9 cellular contexts compared by ENCODE assay signal in the genomic region with DNA sequence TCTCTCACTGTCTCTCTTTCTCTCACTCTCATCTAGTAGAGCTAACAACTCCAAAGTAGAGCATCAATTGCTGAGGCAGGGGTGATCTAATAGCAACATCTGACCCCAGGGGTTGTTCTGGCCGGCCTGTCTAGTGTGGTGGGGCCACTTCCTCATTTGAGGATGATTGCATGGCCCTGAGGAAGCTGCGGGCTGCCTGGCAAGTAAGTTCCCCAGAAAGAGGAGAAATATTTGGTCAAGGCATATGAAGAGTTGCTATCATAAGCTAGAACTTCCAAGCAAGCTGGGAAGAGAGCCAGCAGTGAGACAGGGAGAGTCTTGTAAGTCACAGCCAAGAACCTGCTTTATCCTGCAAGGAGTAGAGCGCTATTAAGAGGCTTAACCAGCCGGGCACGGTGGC. TPM values are rescaled to one million over a fixed set of nuclear protein-coding genes. Genes with fewer than 3 reads are reported as not detected.
A peak's percentile ranks its signal among the peaks of the same experiment; 100 is the strongest.
DNase-seq lines count a peak whose midpoint lies in the region; ATAC-seq and TF ChIP-seq lines count a peak whose summit lies in the region.
"Had no signal": no experiment of that assay in that cellular context is flagged by ENCODE, and none has a peak within 500 bp of the region (broad histone marks: within the 10 kb centered on the region; RNA-seq: fewer than 3 reads in every experiment).

No MANE protein-coding gene starts in this region.

- no peak overlapping the region for H4K5ac ChIP-seq in H9 (ENCODE audit: insufficient read length, low read depth, low read length)

- H3K4me3 ChIP-seq in right cardiac atrium (ENCODE audit: low read length) = no peak overlapping the region
- H3K4me3 ChIP-seq: SJSA1 had no signal

- no peak overlapping the region for H3K4me3 Mint-ChIP-seq in activated naive CD8-positive, alpha-beta T cell treated with anti-CD3 and anti-CD28 coated beads, Interleukin-2, amount 50 U/mL, for 24 hours
- H3K4me3 Mint-ChIP-seq in activated naive CD8-positive, alpha-beta T cell treated with anti-CD3 and anti-CD28 coated beads for 36 hours = no peak overlapping the region
- H3K4me3 Mint-ChIP-seq in mesothelial cell of epicardium (no peak overlapping the region), H9 (no peak overlapping the region)

- H2BK5ac ChIP-seq in H9 (ENCODE audit: insufficient read length, low read length) = no peak overlapping the region

- no peaks in the 10 kb centered on the region for H3K9me3 ChIP-seq in right cardiac atrium (ENCODE audit: control insufficient read depth, low read length)
- H3K9me3 ChIP-seq in H9 (ENCODE audit: control insufficient read depth, low read depth, low read length) = no peaks in the 10 kb centered on the region
- H3K9me3 ChIP-seq: SJSA1 had no signal

- H3K4me1 ChIP-seq in right cardiac atrium (ENCODE audit: control insufficient read depth, insufficient read depth, low read length) = peaks cover 2% of the 10 kb centered on the region
- no peaks in the 10 kb centered on the region for H3K4me1 ChIP-seq in H9 (ENCODE audit: insufficient read depth, low read length)
- H3K4me1 ChIP-seq: SJSA1 had no signal

- no peak overlapping the region for H2BK120ac ChIP-seq in H9 (ENCODE audit: low read depth, low read length, poor library complexity, severe bottlenecking)

- intact Hi-C loops in right cardiac atrium (cut with DNase I) = no loop called here

- no peaks in the 10 kb centered on the region for H3K9me3 Mint-ChIP-seq in activated naive CD8-positive, alpha-beta T cell treated with anti-CD3 and anti-CD28 coated beads, Interleukin-2, amount 50 U/mL, for 24 hours
- H3K9me3 Mint-ChIP-seq in activated naive CD8-positive, alpha-beta T cell treated with anti-CD3 and anti-CD28 coated beads for 36 hours = no peaks in the 10 kb centered on the region
- H3K9me3 Mint-ChIP-seq in mesothelial cell of epicardium = no peaks in the 10 kb centered on the region
- no peaks in the 10 kb centered on the region for H3K9me3 Mint-ChIP-seq in H9

- H2BK12ac ChIP-seq in H9 (ENCODE audit: insufficient read length, low read depth, low read length) = no peak overlapping the region

- H3K79me1 ChIP-seq in H9 (ENCODE audit: insufficient read depth, low read depth, low read length, poor library complexity, severe bottlenecking) = no peaks in the 10 kb centered on the region

- H2BK15ac ChIP-seq in H9 (ENCODE audit: low read depth, low read length) = no peak overlapping the region

- no peak overlapping the region for H3K18ac ChIP-seq in H9 (ENCODE audit: insufficient read length, low read depth, low read length)

- H3K27me3 Mint-ChIP-seq in activated naive CD8-positive, alpha-beta T cell treated with anti-CD3 and anti-CD28 coated beads, Interleukin-2, amount 50 U/mL, for 24 hours = no peaks in the 10 kb centered on the region
- H3K27me3 Mint-ChIP-seq in activated naive CD8-positive, alpha-beta T cell treated with anti-CD3 and anti-CD28 coated beads for 36 hours = peaks cover 4% of the 10 kb centered on the region
- H3K27me3 Mint-ChIP-seq in mesothelial cell of epicardium (ENCODE audit: low read depth) = no peaks in the 10 kb centered on the region
- no peaks in the 10 kb centered on the region for H3K27me3 Mint-ChIP-seq in H9 (ENCODE audit: low read depth)

- H3K56ac ChIP-seq in H9 (ENCODE audit: insufficient read length, low read depth, low read length) = no peak overlapping the region

- no peak overlapping the region for H2BK20ac ChIP-seq in H9 (ENCODE audit: low read depth, low read length, poor library complexity, severe bottlenecking)

- no peak overlapping the region for H3K23ac ChIP-seq in H9 (ENCODE audit: insufficient read length, low read depth, low read length)

- H3T11ph ChIP-seq in H9 (ENCODE audit: low read length) = no peak overlapping the region

- H3K14ac ChIP-seq in H9 (ENCODE audit: insufficient read depth, low read length) = no peak overlapping the region

- no peak overlapping the region for H2AK5ac ChIP-seq in H9 (ENCODE audit: insufficient read length, low read length)

- no peak overlapping the region for H3K9ac ChIP-seq in H9 (ENCODE audit: extremely low read depth, insufficient read length, low read length)

- DNase-seq in activated naive CD8-positive, alpha-beta T cell treated with anti-CD3 and anti-CD28 coated beads, Interleukin-2, amount 50 U/mL, for 24 hours = peak; percentile 6
- no peak for DNase-seq in activated naive CD8-positive, alpha-beta T cell treated with anti-CD3 and anti-CD28 coated beads for 36 hours
- peak; percentile 89 for DNase-seq in OCI-M1 (lab: John Stamatoyannopoulos, UW)
- DNase-seq in right cardiac atrium = peak; percentile 46 to 75 (median 70)
- no peak for DNase-seq in mesothelial cell of epicardium (ENCODE audit: low spot score in 2 of 2, unreplicated experiment in 2 of 2)
- DNase-seq in activated CD8-positive, alpha-beta memory T cell treated with anti-CD3 and anti-CD28 coated beads, Interleukin-2, amount 50 U/mL, for 4 hours = no peak
- no peak for DNase-seq in H9

- 74% methylated on average over 5 of the region's 5 CpGs for WGBS in right cardiac atrium
- WGBS in H9 (ENCODE audit: extremely low coverage, insufficient read length, low lambda C conversion rate) = no CpG with 5 or more reads among the region's 5 CpGs

- H3K79me2 ChIP-seq in H9 (ENCODE audit: insufficient read depth, low read length) = no peaks in the 10 kb centered on the region

- no peak overlapping the region for H2AFZ ChIP-seq in H9 (ENCODE audit: low read length)

- TF ChIP-seq CTCF in mesothelial cell of epicardium (IDR thresholded peaks at IDR 0.05; ENCODE audit: unreplicated experiment) = no peak
- TF ChIP-seq CTCF in H9 (conservative IDR thresholded peaks at IDR 0.05) = no peak

- no peak overlapping the region for H3K4ac ChIP-seq in H9 (ENCODE audit: low read depth, low read length)

- H3K23me2 ChIP-seq in H9 (ENCODE audit: insufficient read length, low read depth, low read length, poor library complexity, severe bottlenecking) = no peaks in the 10 kb centered on the region

- H3K27ac Mint-ChIP-seq in activated naive CD8-positive, alpha-beta T cell treated with anti-CD3 and anti-CD28 coated beads, Interleukin-2, amount 50 U/mL, for 24 hours = no peak overlapping the region
- no peak overlapping the region for H3K27ac Mint-ChIP-seq in activated naive CD8-positive, alpha-beta T cell treated with anti-CD3 and anti-CD28 coated beads for 36 hours
- H3K27ac Mint-ChIP-seq in mesothelial cell of epicardium = no peak overlapping the region
- H3K27ac Mint-ChIP-seq in H9 = peak overlapping the region in 1 of 3 experiments; percentile 87; a peak in 1 of 7 replicates

- H4K8ac ChIP-seq in H9 (replicated peaks; ENCODE audit: insufficient read length, low read depth, low read length) = no peak overlapping the region

- H3K27ac ChIP-seq in right cardiac atrium (ENCODE audit: low read length) = no peak overlapping the region
- H3K27ac ChIP-seq in H9 (ENCODE audit: insufficient read length, low read depth, low read length) = no peak overlapping the region
- H3K27ac ChIP-seq: SJSA1 had no signal

- no peaks in the 10 kb centered on the region for H4K20me1 ChIP-seq in H9 (ENCODE audit: control insufficient read depth, insufficient read depth, insufficient read length)

- H3K27me3 ChIP-seq in right cardiac atrium (ENCODE audit: control insufficient read depth, insufficient read depth) (no peaks in the 10 kb centered on the region), H9 (ENCODE audit: insufficient read depth, low read length) (no peaks in the 10 kb centered on the region)

- no peak overlapping the region for H4K91ac ChIP-seq in H9 (ENCODE audit: insufficient read length, low read depth, low read length)

- no peak for ATAC-seq in activated naive CD8-positive, alpha-beta T cell treated with anti-CD3 and anti-CD28 coated beads, Interleukin-2, amount 50 U/mL, for 24 hours
- ATAC-seq in right cardiac atrium (peak; percentile 67 to 79), GM21526 (IDR thresholded peaks at IDR 0.05; ENCODE audit: low FRiP score, unreplicated experiment) (no peak)

- peaks cover 10% of the 10 kb centered on the region for H3K4me1 Mint-ChIP-seq in activated naive CD8-positive, alpha-beta T cell treated with anti-CD3 and anti-CD28 coated beads, Interleukin-2, amount 50 U/mL, for 24 hours
- peaks cover 9% of the 10 kb centered on the region for H3K4me1 Mint-ChIP-seq in activated naive CD8-positive, alpha-beta T cell treated with anti-CD3 and anti-CD28 coated beads for 36 hours
- peaks cover 8% of the 10 kb centered on the region for H3K4me1 Mint-ChIP-seq in mesothelial cell of epicardium
- no peaks in the 10 kb centered on the region for H3K4me1 Mint-ChIP-seq in H9

- no peak overlapping the region for H3K4me2 ChIP-seq in H9 (ENCODE audit: insufficient read depth, insufficient read length, low read length)

- H3K36me3 Mint-ChIP-seq in activated naive CD8-positive, alpha-beta T cell treated with anti-CD3 and anti-CD28 coated beads, Interleukin-2, amount 50 U/mL, for 24 hours (ENCODE audit: low read depth) = no peaks in the 10 kb centered on the region
- H3K36me3 Mint-ChIP-seq in activated naive CD8-positive, alpha-beta T cell treated with anti-CD3 and anti-CD28 coated beads for 36 hours = no peaks in the 10 kb centered on the region
- H3K36me3 Mint-ChIP-seq in mesothelial cell of epicardium (peaks cover 41% of the 10 kb centered on the region), H9 (ENCODE audit: insufficient read depth in 1 of 3, low read depth in 3 of 3) (peaks cover 0 to 8% (median 0%) of the 10 kb centered on the region in 3 experiments; a peak in 4 of 7 replicates)

RNA-seq across cellular contexts. Expression of gene TMEM87B, which starts 50.8 kb away (rescaled TPM):
- 10 to 100 TPM; 13.3 to 16.9 TPM for total RNA-seq in activated naive CD8-positive, alpha-beta T cell treated with anti-CD3 and anti-CD28 coated beads for 36 hours
- total RNA-seq in right cardiac atrium = 10 to 100 TPM in 1 of 4 donors, 1 to 10 TPM in 3; 7.2 to 10.8 (median 9.7) TPM
- 4.4 TPM for polyA plus RNA-seq in right cardiac atrium
- total RNA-seq in mesothelial cell of epicardium = 19.4 to 22.8 TPM (median 20.0 TPM) in 3 replicates
- total RNA-seq in H9 (2021) = 10.0 and 10.5 TPM in 2 replicates

Comparison
In these comparisons a context has a peak if more than half of its experiments do, and no peak if none do; other contexts are left out.
1. DNase-seq: peak in activated naive CD8-positive, alpha-beta T cell treated with anti-CD3 and anti-CD28 coated beads, Interleukin-2, amount 50 U/mL, for 24 hours (single experiment), OCI-M1 (single experiment) and right cardiac atrium (3 of 3); none in activated naive CD8-positive, alpha-beta T cell treated with anti-CD3 and anti-CD28 coated beads for 36 hours (single experiment), mesothelial cell of epicardium (0 of 2), activated CD8-positive, alpha-beta memory T cell treated with anti-CD3 and anti-CD28 coated beads, Interleukin-2, amount 50 U/mL, for 4 hours (single experiment) and H9 (single experiment).
2. ATAC-seq: peak in right cardiac atrium (2 of 2); none in activated naive CD8-positive, alpha-beta T cell treated with anti-CD3 and anti-CD28 coated beads, Interleukin-2, amount 50 U/mL, for 24 hours (single experiment) and GM21526 (single experiment).